ENCODE assay signal across 1 cellular context in genomic region chr1:244341455-244342450, GRCh38.
A peak's percentile ranks its signal among the peaks of the same experiment; 100 is the strongest.
TF ChIP-seq lines count a peak whose summit lies in the region.

No MANE protein-coding gene starts in this region.

TF ChIP-seq in HepG2, 621 proteins besides CTCF, POLR2A, EP300 and RAD21 (continued from another document):
- TF ChIP-seq SKIL (CRISPR knock-in tag; IDR thresholded peaks at IDR 0.05; ENCODE audit: borderline replicate concordance) (no peak), TCF12 (IDR thresholded peaks at IDR 0.05) (no peak), TCF12 (CRISPR knock-in tag; IDR thresholded peaks at IDR 0.05) (no peak), ZEB1 (IDR thresholded peaks at IDR 0.05; ENCODE audit: insufficient replicate concordance, low read depth) (no peak), ARNT2 (CRISPR knock-in tag; IDR thresholded peaks at IDR 0.05; ENCODE audit: low read depth) (no peak), TOPORS (CRISPR knock-in tag; IDR thresholded peaks at IDR 0.05) (no peak), ATF2 (CRISPR knock-in tag; IDR thresholded peaks at IDR 0.05) (no peak), ZNF772 (CRISPR knock-in tag; IDR thresholded peaks at IDR 0.05) (0 out of 2 replicates have a peak, but pooled peaks have one; percentile 30), DNMT3B (CRISPR knock-in tag; conservative IDR thresholded peaks at IDR 0.05) (no peak), ZNF543 (CRISPR knock-in tag; IDR thresholded peaks at IDR 0.05) (no peak), FOSL2 (CRISPR knock-in tag; IDR thresholded peaks at IDR 0.05) (peak; percentile 86), RXRB (CRISPR knock-in tag; IDR thresholded peaks at IDR 0.05; ENCODE audit: borderline replicate concordance) (0 out of 2 replicates have a peak, but pooled peaks have one; percentile 11), NR2F6 (IDR thresholded peaks at IDR 0.05) (no peak), NR2F6 (CRISPR knock-in tag; IDR thresholded peaks at IDR 0.05) (no peak), MAFF (IDR thresholded peaks at IDR 0.05; ENCODE audit: low read depth, low read length) (peak; percentile 40; the same call in 1 of the 2 replicates), ZNF879 (CRISPR knock-in tag; IDR thresholded peaks at IDR 0.05) (no peak), SKI (IDR thresholded peaks at IDR 0.05; ENCODE audit: partially characterized antibody) (no peak), ELF4 (CRISPR knock-in tag; IDR thresholded peaks at IDR 0.05; ENCODE audit: borderline replicate concordance) (no peak), ZNF512B (CRISPR knock-in tag; IDR thresholded peaks at IDR 0.05; ENCODE audit: borderline replicate concordance) (no peak), SP5 (CRISPR knock-in tag; IDR thresholded peaks at IDR 0.05; ENCODE audit: borderline replicate concordance, low read depth) (no peak), SAFB2 (CRISPR knock-in tag; IDR thresholded peaks at IDR 0.05; ENCODE audit: borderline replicate concordance, low read depth) (no peak), BORCS8-MEF2B (CRISPR knock-in tag; IDR thresholded peaks at IDR 0.05) (no peak)
